12 cellular contexts compared by ENCODE assay signal in genomic region chr1:53574621-53575020, GRCh38.
"Had no signal": no experiment of that assay in that cellular context is flagged by ENCODE, and none has a peak within 500 bp of the region (broad histone marks: within the 10 kb centered on the region; RNA-seq: fewer than 3 reads in every experiment).

No MANE protein-coding gene starts in this region.

- H3K4me1 Mint-ChIP-seq: activated CD4-positive, alpha-beta memory T cell treated with anti-CD3 and anti-CD28 coated beads, Interleukin-2, amount 10 ng/mL, durations not matched to agents 7 days and 5 days had no signal

- H3K36me3 Mint-ChIP-seq: activated naive CD8-positive, alpha-beta T cell; stimulated activated memory B cell treated with anti-CD40 and anti-IgM and Interleukin-4, amounts not matched to agents 10 μg/mL and 1 μg/mL and 100 μg/mL, for 72 hours had no signal

- ATAC-seq: foreskin keratinocyte; left lung; stimulated activated memory B cell treated with anti-CD40 and anti-IgM and Interleukin-4, amounts not matched to agents 10 μg/mL and 1 μg/mL and 100 μg/mL, for 72 hours had no signal

- H3K4me1 ChIP-seq: ascending aorta, left lung, tibial nerve had no signal

- H3K9me3 Mint-ChIP-seq: activated CD4-positive, alpha-beta memory T cell treated with anti-CD3 and anti-CD28 coated beads, Interleukin-2, amount 10 ng/mL, durations not matched to agents 7 days and 5 days; activated T-helper 2 cell treated with anti-CD3 and anti-CD28 coated beads, Interferon-gamma antibody, Interleukin-2, Interleukin-4, amounts not matched to agents 10 μg/mL and 5 μg/mL and 100 μg/mL, durations not matched to agents 14 hours and 24 hours and 36 hours; neural crest cell; stimulated activated memory B cell treated with anti-CD40 and anti-IgM and Interleukin-4, amounts not matched to agents 10 μg/mL and 1 μg/mL and 100 μg/mL, for 72 hours had no signal

- H3K27me3 ChIP-seq: ascending aorta, foreskin keratinocyte, left lung, ovary, tibial nerve had no signal

- H3K27ac Mint-ChIP-seq: activated CD4-positive, alpha-beta memory T cell treated with anti-CD3 and anti-CD28 coated beads, Interleukin-2, amount 10 ng/mL, durations not matched to agents 7 days and 5 days; activated naive CD8-positive, alpha-beta T cell; activated T-helper 2 cell treated with anti-CD3 and anti-CD28 coated beads, Interferon-gamma antibody, Interleukin-2, Interleukin-4, amounts not matched to agents 10 μg/mL and 5 μg/mL and 100 μg/mL, durations not matched to agents 14 hours and 24 hours and 36 hours; stimulated activated memory B cell treated with anti-CD40 and anti-IgM and Interleukin-4, amounts not matched to agents 10 μg/mL and 1 μg/mL and 100 μg/mL, for 72 hours had no signal

- H3K4me3 Mint-ChIP-seq: activated CD4-positive, alpha-beta memory T cell treated with anti-CD3 and anti-CD28 coated beads, Interleukin-2, amount 10 ng/mL, durations not matched to agents 7 days and 5 days; activated naive CD8-positive, alpha-beta T cell; neural crest cell; stimulated activated memory B cell treated with anti-CD40 and anti-IgM and Interleukin-4, amounts not matched to agents 10 μg/mL and 1 μg/mL and 100 μg/mL, for 72 hours had no signal

- H3K27me3 Mint-ChIP-seq: activated CD4-positive, alpha-beta memory T cell treated with anti-CD3 and anti-CD28 coated beads, Interleukin-2, amount 10 ng/mL, durations not matched to agents 7 days and 5 days; activated naive CD8-positive, alpha-beta T cell had no signal

- H3K9me3 ChIP-seq: ascending aorta, left lung, ovary, tibial nerve had no signal

- H3K4me3 ChIP-seq: ascending aorta, left lung, ovary, skin epidermis, tibial nerve had no signal

- DNase-seq: activated CD4-positive, alpha-beta memory T cell treated with anti-CD3 and anti-CD28 coated beads, Interleukin-2, amount 10 ng/mL, durations not matched to agents 7 days and 5 days; activated CD4-positive, alpha-beta T cell treated with anti-CD3 and anti-CD28 coated beads for 1 hour; foreskin keratinocyte; left lung had no signal

- H3K27ac ChIP-seq: ascending aorta, foreskin keratinocyte, left lung, ovary, skin epidermis, tibial nerve had no signal

- H3K36me3 ChIP-seq: ascending aorta, left lung, ovary, tibial nerve had no signal
